In the genomic region with DNA sequence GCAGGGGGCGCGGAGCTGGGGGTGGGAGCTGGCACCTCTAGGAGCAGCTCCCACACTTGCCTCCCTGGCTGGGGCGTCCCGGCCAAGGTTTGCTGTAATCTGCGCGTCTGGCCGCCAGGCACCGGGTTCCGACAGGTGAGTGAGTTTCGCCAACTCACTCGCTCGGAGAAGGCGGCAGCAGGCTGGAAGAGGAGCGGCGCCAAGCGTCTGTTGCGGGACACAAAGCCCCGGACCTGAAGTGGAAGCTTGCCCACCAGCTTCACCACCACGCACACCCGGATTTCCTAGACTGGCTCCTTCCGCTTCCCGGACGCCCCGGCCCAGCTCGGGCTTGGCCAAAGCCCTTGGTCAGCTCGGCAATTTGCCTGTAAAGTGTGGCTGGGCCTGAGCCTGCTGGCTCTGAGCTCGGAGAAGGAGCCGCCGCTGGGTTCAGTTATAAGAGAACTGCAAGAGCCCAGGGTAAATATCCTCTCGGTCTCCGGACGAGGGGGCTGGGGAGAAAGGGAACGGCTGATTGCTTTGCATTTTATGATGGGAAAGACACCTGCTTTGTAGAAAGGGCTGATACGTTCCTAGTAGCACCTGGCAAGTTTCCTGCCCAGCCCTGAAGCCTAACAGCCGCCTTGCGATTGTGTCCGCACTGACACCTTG, we compare ENCODE assay signal across 9 cellular contexts. TPM values are rescaled to one million over a fixed set of nuclear protein-coding genes. Genes with fewer than 3 reads are reported as not detected.
DNase-seq lines count a peak whose midpoint lies in the region; ATAC-seq, FAIRE-seq and TF ChIP-seq lines count a peak whose summit lies in the region.
"Had no signal": no experiment of that assay in that cellular context is flagged by ENCODE, and none has a peak within 500 bp of the region (broad histone marks: within the 10 kb centered on the region; RNA-seq: fewer than 3 reads in every experiment).

No MANE protein-coding gene starts in this region.

- H3K9me3 Mint-ChIP-seq in astrocyte (ENCODE audit: unreplicated experiment) = peaks cover 10% of the 10 kb centered on the region

- no peak overlapping the region for H4K5ac ChIP-seq in IMR-90 (ENCODE audit: low read depth, low read length)

- H3K18ac ChIP-seq in IMR-90 (ENCODE audit: low read depth, low read length) = no peak overlapping the region

- no peaks in the 10 kb centered on the region for H3K79me2 ChIP-seq in astrocyte (ENCODE audit: insufficient read depth, low read length)

- no peak overlapping the region for H2BK20ac ChIP-seq in IMR-90 (ENCODE audit: low read depth, low read length)

- no peak for TF ChIP-seq RAD21 in IMR-90 (IDR thresholded peaks at IDR 0.05; ENCODE audit: low read length)

- WGBS in IMR-90 (ENCODE audit: extremely low coverage in 2 of 2, insufficient read length in 1 of 2), 2 experiments = 7% methylated on average over 11 of the region's 37 CpGs; no CpG with 5 or more reads in 1 of the 2 experiments

- H3K9me1 ChIP-seq in IMR-90 (ENCODE audit: insufficient read depth, low read length) = no peaks in the 10 kb centered on the region

- H3K4me2 ChIP-seq in IMR-90 (ENCODE audit: low read depth, low read length) (peak overlapping the region; percentile 33; the same call in 1 of the 2 replicates), astrocyte (ENCODE audit: low read length) (peak overlapping the region; percentile 90)

- H2AK5ac ChIP-seq in IMR-90 (ENCODE audit: low read depth, low read length) = no peak overlapping the region

- intact Hi-C loops in IMR-90 (cut with micrococcal nuclease) = no loop called here

- TF ChIP-seq CTCF in IMR-90 (conservative IDR thresholded peaks at IDR 0.05; ENCODE audit: low read depth, low read length) (no peak), astrocyte (IDR thresholded peaks at IDR 0.05; ENCODE audit: insufficient read depth, low read depth, low read length) (no peak)

- H3K36me3 Mint-ChIP-seq in astrocyte (ENCODE audit: low read depth, unreplicated experiment) = no peaks in the 10 kb centered on the region

- no peak overlapping the region for H2BK120ac ChIP-seq in IMR-90 (ENCODE audit: low read depth, low read length)

- DNase-seq in AG08395 (ENCODE audit: low spot score) (peak; percentile 5), IMR-90 (no peak), astrocyte (ENCODE audit: low read depth) (peak; percentile 11)

- POLR2A ChIA-PET in IMR-90 (lab: Charles Lee; ENCODE audit: unreplicated experiment) = no interaction called here

- no TSS peak for BruUV-seq in IMR-90 (replicated peaks; lab: Mats Ljungman, UMichigan)

- no peak overlapping the region for H3K23ac ChIP-seq in IMR-90 (ENCODE audit: low read depth, low read length)

- H3K27me3 Mint-ChIP-seq in astrocyte (ENCODE audit: low read depth, unreplicated experiment) = peaks cover 26% of the 10 kb centered on the region

- no peak overlapping the region for H2BK15ac ChIP-seq in IMR-90 (ENCODE audit: low read depth, low read length)

- no peak overlapping the region for H3K56ac ChIP-seq in IMR-90 (ENCODE audit: extremely low read depth, insufficient read depth, low read length)

- H2AFZ ChIP-seq in IMR-90 (replicated peaks; ENCODE audit: low read length, poor library complexity) = peak overlapping the region; percentile 81
- H2AFZ ChIP-seq in astrocyte (ENCODE audit: low read depth, low read length) = peak overlapping the region; percentile 94

- H2AK9ac ChIP-seq in IMR-90 (replicated peaks; ENCODE audit: low read depth, low read length, poor library complexity) = no peak overlapping the region

- H3K27me3 ChIP-seq in IMR-90 (ENCODE audit: control insufficient read depth, insufficient read depth, low read length) = peaks cover 40% of the 10 kb centered on the region
- H3K27me3 ChIP-seq in astrocyte (ENCODE audit: insufficient read depth, low read length) = peaks cover 10% of the 10 kb centered on the region
- peaks cover 51% of the 10 kb centered on the region for H3K27me3 ChIP-seq in iPS-20b (ENCODE audit: insufficient read depth, low read length)

- H3K27ac ChIP-seq in IMR-90 (ENCODE audit: insufficient read depth, low read length) (no peak overlapping the region), astrocyte (ENCODE audit: low read depth, low read length) (no peak overlapping the region), iPS-20b (ENCODE audit: low read length) (no peak overlapping the region), skin epidermis (peak overlapping the region in 4 of 21 experiments; percentile 1 to 54 (median 38))

- H4K91ac ChIP-seq in IMR-90 (ENCODE audit: insufficient read depth, low read depth, low read length) = no peak overlapping the region

- no peaks in the 10 kb centered on the region for H4K20me1 ChIP-seq in IMR-90 (ENCODE audit: insufficient read depth, low read length)
- H4K20me1 ChIP-seq in astrocyte (ENCODE audit: insufficient read depth, low read length) = no peaks in the 10 kb centered on the region

- no peaks in the 10 kb centered on the region for H3K4me1 ChIP-seq in IMR-90 (ENCODE audit: control insufficient read depth, insufficient read depth, low read length)
- H3K4me1 ChIP-seq in astrocyte (ENCODE audit: insufficient read depth, low read length) = peaks cover 10% of the 10 kb centered on the region
- peaks cover 10% of the 10 kb centered on the region; the same call in 1 of the 2 replicates for H3K4me1 ChIP-seq in iPS-20b (ENCODE audit: insufficient read depth, low read length)

- H3K9me3 ChIP-seq in IMR-90 (ENCODE audit: control insufficient read depth, insufficient read depth, low read length) = no peaks in the 10 kb centered on the region
- H3K9me3 ChIP-seq in astrocyte (ENCODE audit: insufficient read depth, low read depth, low read length) = no peaks in the 10 kb centered on the region
- no peaks in the 10 kb centered on the region for H3K9me3 ChIP-seq in iPS-20b (ENCODE audit: insufficient read depth, low read depth, low read length)

- in situ Hi-C loops in IMR-90 (cut with MboI; ENCODE audit: low sequenced_read_pairs) = no loop called here

- H2BK5ac ChIP-seq in IMR-90 (ENCODE audit: low read depth, low read length, poor library complexity, severe bottlenecking) = no peak overlapping the region

- TF ChIP-seq POLR2A in IMR-90 (IDR thresholded peaks at IDR 0.05; ENCODE audit: low read depth, low read length) = no peak

- dilution Hi-C loops in IMR-90 (cut with HindIII; ENCODE audit: low sequenced_read_pairs, unreplicated experiment) = no loop called here

- H3K27ac Mint-ChIP-seq in astrocyte (ENCODE audit: unreplicated experiment) = no peak overlapping the region

- no peak for ATAC-seq in IMR-90 (ENCODE audit: low read depth)
- ATAC-seq in HG02938 (IDR thresholded peaks at IDR 0.05; ENCODE audit: unreplicated experiment) = no peak
- no peak for ATAC-seq in HG02588 (IDR thresholded peaks at IDR 0.05; ENCODE audit: unreplicated experiment)
- no peak for ATAC-seq in GM21717 (IDR thresholded peaks at IDR 0.05; ENCODE audit: unreplicated experiment)

- CTCF ChIA-PET in IMR-90 (lab: Yijun Ruan, JAX) = interaction anchor here (1.1 to 1.8 kb wide), 2 partner anchors 9 to 191 kb away, joined by 3 to 4 read pairs; no protein-coding TSS in a partner anchor

- FAIRE-seq in astrocyte (lab: Jason Lieb, UNC) = no peak
- FAIRE-seq: GM18507 had no signal

- peak overlapping the region; percentile 5; the same call in 1 of the 2 replicates for H3K4me3 ChIP-seq in IMR-90 (ENCODE audit: insufficient read depth, low read depth, low read length)
- peak overlapping the region; percentile 59 for H3K4me3 ChIP-seq in astrocyte (ENCODE audit: insufficient read depth, low read depth, low read length)
- H3K4me3 ChIP-seq in iPS-20b (ENCODE audit: low read length) = peak overlapping the region; percentile 77; the same call in 1 of the 2 replicates
- peak overlapping the region; percentile 15 to 52 (median 36) for H3K4me3 ChIP-seq in skin epidermis

- no peak overlapping the region for H3K4me3 Mint-ChIP-seq in astrocyte (ENCODE audit: unreplicated experiment)

- no peak overlapping the region for H4K8ac ChIP-seq in IMR-90 (ENCODE audit: low read depth in 2 of 2, low read length in 2 of 2)

- H3K14ac ChIP-seq in IMR-90 (replicated peaks; ENCODE audit: low read depth, low read length) = no peak overlapping the region

- H3K9ac ChIP-seq in IMR-90 (ENCODE audit: low read depth, low read length) (no peak overlapping the region), astrocyte (ENCODE audit: low read length) (peak overlapping the region; percentile 55), iPS-20b (ENCODE audit: low read depth, low read length) (peak overlapping the region; percentile 46; the same call in 1 of the 2 replicates)

- H3K4me1 Mint-ChIP-seq in astrocyte (ENCODE audit: low read depth, unreplicated experiment) = peaks cover 5% of the 10 kb centered on the region

- H3K4ac ChIP-seq in IMR-90 (ENCODE audit: low read depth, low read length) = no peak overlapping the region

- no peaks in the 10 kb centered on the region for H3K79me1 ChIP-seq in IMR-90 (ENCODE audit: low read depth in 1 of 2, low read length in 2 of 2)

- H3K36me3 ChIP-seq in IMR-90 (ENCODE audit: control insufficient read depth, insufficient read depth, low read length) = no peaks in the 10 kb centered on the region
- no peaks in the 10 kb centered on the region for H3K36me3 ChIP-seq in astrocyte (ENCODE audit: insufficient read depth, low read length)
- no peaks in the 10 kb centered on the region for H3K36me3 ChIP-seq in iPS-20b (ENCODE audit: insufficient read depth, low read depth, low read length)

TF ChIP-seq in IMR-90, 13 proteins besides CTCF, POLR2A, EP300 and RAD21 (continues in another document):
- TF ChIP-seq MAZ (IDR thresholded peaks at IDR 0.05; ENCODE audit: borderline replicate concordance, low read depth, low read length) (no peak), RFX5 (IDR thresholded peaks at IDR 0.05; ENCODE audit: low read depth, low read length) (no peak), RCOR1 (IDR thresholded peaks at IDR 0.05; ENCODE audit: insufficient replicate concordance, low read length) (no peak), MXI1 (IDR thresholded peaks at IDR 0.05; ENCODE audit: borderline replicate concordance, low read depth, low read length) (no peak), MAFK (IDR thresholded peaks at IDR 0.05; ENCODE audit: low read depth, low read length) (no peak), CHD1 (IDR thresholded peaks at IDR 0.05; ENCODE audit: low read depth, low read length) (no peak), NFE2L2 (IDR thresholded peaks at IDR 0.05; ENCODE audit: low read depth, low read length) (no peak), BHLHE40 (IDR thresholded peaks at IDR 0.05; ENCODE audit: low read depth, low read length) (no peak), SMC3 (IDR thresholded peaks at IDR 0.05; ENCODE audit: low read depth, low read length) (no peak)

RNA-seq across cellular contexts. Expression of a gene that starts 0.5 kb away (rescaled TPM):
- total RNA-seq in IMR-90 (2012; rRNA removed) = under 0.01 TPM in 1 of 2 replicates, not detected in the other
- 0.03 TPM in 1 of 2 replicates, not detected in the other for polyA plus RNA-seq in IMR-90 (2012; rRNA removed)
- polyA plus RNA-seq in IMR-90 (2012; cell fraction: cytosol; rRNA removed) = 0.02 TPM in 1 of 2 replicates, not detected in the other
- 0.15 TPM in 1 of 2 replicates, not detected in the other for polyA plus RNA-seq in IMR-90 (2012; cell fraction: nucleus; rRNA removed; ENCODE audit: low replicate concordance)
- 1.0 and 1.1 TPM in 2 replicates for total RNA-seq in astrocyte

Comparison
In these comparisons a context has a peak if more than half of its experiments do, and no peak if none do; other contexts are left out.
1. H3K4me3 ChIP-seq: peak in every context shown above with its lines; median percentile 77 in iPS-20b; 59 in astrocyte; 36 in skin epidermis; 5 in IMR-90.